In genomic region chr16:57757326-57757786, GRCh38 we compare ENCODE assay signal across 8 cellular contexts. TPM values are rescaled to one million over a fixed set of nuclear protein-coding genes. Genes with fewer than 3 reads are reported as not detected.
DNase-seq lines count a peak whose midpoint lies in the region; ATAC-seq and TF ChIP-seq lines count a peak whose summit lies in the region.

No MANE protein-coding gene starts in this region.

- POLR2A ChIA-PET in WTC11 (lab: Charles Lee): no interaction called here

- no peaks in the 10 kb centered on the region for H3K79me2 ChIP-seq in MM.1S (ENCODE audit: low read length)

- no peaks in the 10 kb centered on the region for H3K9me2 ChIP-seq in MM.1S (replicated peaks; ENCODE audit: insufficient read depth, low read length)

- H3K36me3 ChIP-seq in H7 (replicated peaks; ENCODE audit: control insufficient read depth, insufficient read depth, low read length): peaks cover 5% of the 10 kb centered on the region
- H3K36me3 ChIP-seq in MM.1S (replicated peaks; ENCODE audit: insufficient read depth, low read length): no peaks in the 10 kb centered on the region
- H3K36me3 ChIP-seq in kidney epithelial cell (ENCODE audit: control insufficient read depth, insufficient read depth, low read length): no peaks in the 10 kb centered on the region

- H3K4me3 Mint-ChIP-seq in WTC11: no peak overlapping the region

- no peaks in the 10 kb centered on the region for H3K9me3 Mint-ChIP-seq in WTC11

- H4K20me1 ChIP-seq in MM.1S (ENCODE audit: insufficient read depth, low read length): no peaks in the 10 kb centered on the region

- H3K9ac ChIP-seq in MM.1S (ENCODE audit: low read length): no peak overlapping the region

- no peaks in the 10 kb centered on the region for H3F3A ChIP-seq in MM.1S (ENCODE audit: insufficient read depth, low read length)

- H3K9me3 ChIP-seq in MM.1S (replicated peaks; ENCODE audit: insufficient read depth, low read length): no peaks in the 10 kb centered on the region

- CTCF ChIA-PET in WTC11 (lab: Charles Lee): interaction anchor here (0.5 to 2.4 kb wide), 20 partner anchors 9 to 334 kb away, joined by 3 to 11 read pairs (median 4); partner anchors contain the start of genes USB1 and ZNF319

- ATAC-seq in WTC11: peak; percentile 90

- no peaks in the 10 kb centered on the region for H3K4me1 ChIP-seq in MM.1S (ENCODE audit: low read length)

- H3K27me3 Mint-ChIP-seq in WTC11 (ENCODE audit: low read depth): no peaks in the 10 kb centered on the region

- TF ChIP-seq CTCF in MM.1S (IDR thresholded peaks at IDR 0.05; ENCODE audit: low read length) (peak; percentile 95), WTC11 (IDR thresholded peaks at IDR 0.05) (peak; percentile 90), kidney epithelial cell (IDR thresholded peaks at IDR 0.05; ENCODE audit: insufficient read depth, low read length, poor library complexity, severe bottlenecking) (peak; percentile 99)

- H3K27me3 ChIP-seq in H7 (ENCODE audit: control insufficient read depth, insufficient read depth, low read length): no peaks in the 10 kb centered on the region
- H3K27me3 ChIP-seq in MM.1S (replicated peaks; ENCODE audit: insufficient read depth, low read length): no peaks in the 10 kb centered on the region
- H3K27me3 ChIP-seq in kidney epithelial cell (ENCODE audit: control insufficient read depth, insufficient read depth, low read length): no peaks in the 10 kb centered on the region

- no peak overlapping the region for H3K4me2 ChIP-seq in MM.1S (ENCODE audit: low read depth, low read length)

- no peak overlapping the region for H2AFZ ChIP-seq in MM.1S (ENCODE audit: low read length)

- no peak overlapping the region for H3K27ac ChIP-seq in MM.1S (ENCODE audit: low read length)

- H3K36me3 Mint-ChIP-seq in WTC11: peaks cover 2% of the 10 kb centered on the region; the same call in 1 of the 2 replicates

- in situ Hi-C loops in T47D (cut with HindIII; ENCODE audit: low pct_unique_long_range_greater_than_20kb, low sequenced_read_pairs): no loop called here

- peaks cover 12% of the 10 kb centered on the region for H3K4me1 Mint-ChIP-seq in WTC11

- DNase-seq in NCI-H1694 (lab: John Stamatoyannopoulos, UW) (peak; percentile 15), NCI-H1694 treated with DMSO at 0.1 percent for 48 hours (lab: John Stamatoyannopoulos, UW) (no peak), H7 (peak; percentile 99), MM.1S (peak; percentile 84), WTC11 (ENCODE audit: low spot score) (peak; percentile 94), T47D (ENCODE audit: low read depth in 1 of 2, low spot score in 1 of 2) (peak; percentile 80 to 89), kidney epithelial cell (ENCODE audit: low read depth) (no peak)
- peak; percentile 80 for DNase-seq in stimulated activated CD4-positive, alpha-beta T cell treated with anti-CD3 and anti-CD28 coated beads, Interleukin-2, amount 100 ng/mL, for 4 hours (ENCODE audit: low read depth)

- no peak overlapping the region for H3K27ac Mint-ChIP-seq in WTC11

- H3K4me3 ChIP-seq in H7 (ENCODE audit: insufficient read depth, low read depth, low read length): no peak overlapping the region
- no peak overlapping the region for H3K4me3 ChIP-seq in MM.1S (ENCODE audit: low read length)
- H3K4me3 ChIP-seq in kidney epithelial cell (ENCODE audit: low read depth, low read length): no peak overlapping the region

TF ChIP-seq in WTC11, 78 proteins besides CTCF, POLR2A, EP300 and RAD21 (continues in another document):
- TF ChIP-seq FOXK1 (CRISPR knock-in tag; IDR thresholded peaks at IDR 0.05) (no peak), SP1 (CRISPR knock-in tag; conservative IDR thresholded peaks at IDR 0.05) (peak; percentile 78), NR3C1 (CRISPR knock-in tag; conservative IDR thresholded peaks at IDR 0.05; ENCODE audit: low read depth) (no peak), GABPB1 (CRISPR knock-in tag; IDR thresholded peaks at IDR 0.05) (peak; percentile 30; the same call in 1 of the 2 replicates), PRRX2 (CRISPR knock-in tag; IDR thresholded peaks at IDR 0.05) (no peak), E2F1 (CRISPR knock-in tag; IDR thresholded peaks at IDR 0.05) (no peak), HMGA2 (CRISPR knock-in tag; IDR thresholded peaks at IDR 0.05) (no peak), ZNF121 (CRISPR knock-in tag; IDR thresholded peaks at IDR 0.05) (no peak), IRF2 (CRISPR knock-in tag; IDR thresholded peaks at IDR 0.05; ENCODE audit: borderline replicate concordance, low read depth) (no peak), TP53 (CRISPR knock-in tag; IDR thresholded peaks at IDR 0.05) (no peak), AR (CRISPR knock-in tag; IDR thresholded peaks at IDR 0.05) (no peak), MYBL2 (CRISPR knock-in tag; IDR thresholded peaks at IDR 0.05) (no peak), PRDM15 (CRISPR knock-in tag; IDR thresholded peaks at IDR 0.05) (no peak), ZMAT4 (CRISPR knock-in tag; IDR thresholded peaks at IDR 0.05) (no peak)

RNA-seq across cellular contexts. Expression of gene KATNB1, which starts 21.8 kb away (rescaled TPM):
- 65.0 and 80.6 TPM in 2 replicates for total RNA-seq in H7 (2014; rRNA removed; shearing (Covaris generic))
- total RNA-seq in WTC11 (2021) (38.7 to 60.4 TPM (median 41.0 TPM) in 3 replicates), kidney epithelial cell (26.3 and 32.7 TPM in 2 replicates)

RNA-seq across cellular contexts. Expression of gene KIFC3, which starts 44.9 kb away (rescaled TPM):
- 15.9 and 20.4 TPM in 2 replicates for total RNA-seq in H7 (2014; rRNA removed; shearing (Covaris generic))
- total RNA-seq in WTC11 (2021): 9.2 to 11.6 TPM (median 10.0 TPM) in 3 replicates
- 84.9 and 94.7 TPM in 2 replicates for total RNA-seq in kidney epithelial cell

Comparison
In these comparisons a context has a peak if more than half of its experiments do, and no peak if none do; other contexts are left out.
1. DNase-seq: peak in NCI-H1694 (single experiment), H7 (single experiment), MM.1S (single experiment), WTC11 (single experiment), T47D (2 of 2) and stimulated activated CD4-positive, alpha-beta T cell treated with anti-CD3 and anti-CD28 coated beads, Interleukin-2, amount 100 ng/mL, for 4 hours (single experiment); none in NCI-H1694 treated with DMSO at 0.1 percent for 48 hours (single experiment) and kidney epithelial cell (single experiment).
2. Peak in every context shown above with its lines, with median percentiles within 50 percentile points of each other: CTCF ChIP-seq.